In the genomic region with DNA sequence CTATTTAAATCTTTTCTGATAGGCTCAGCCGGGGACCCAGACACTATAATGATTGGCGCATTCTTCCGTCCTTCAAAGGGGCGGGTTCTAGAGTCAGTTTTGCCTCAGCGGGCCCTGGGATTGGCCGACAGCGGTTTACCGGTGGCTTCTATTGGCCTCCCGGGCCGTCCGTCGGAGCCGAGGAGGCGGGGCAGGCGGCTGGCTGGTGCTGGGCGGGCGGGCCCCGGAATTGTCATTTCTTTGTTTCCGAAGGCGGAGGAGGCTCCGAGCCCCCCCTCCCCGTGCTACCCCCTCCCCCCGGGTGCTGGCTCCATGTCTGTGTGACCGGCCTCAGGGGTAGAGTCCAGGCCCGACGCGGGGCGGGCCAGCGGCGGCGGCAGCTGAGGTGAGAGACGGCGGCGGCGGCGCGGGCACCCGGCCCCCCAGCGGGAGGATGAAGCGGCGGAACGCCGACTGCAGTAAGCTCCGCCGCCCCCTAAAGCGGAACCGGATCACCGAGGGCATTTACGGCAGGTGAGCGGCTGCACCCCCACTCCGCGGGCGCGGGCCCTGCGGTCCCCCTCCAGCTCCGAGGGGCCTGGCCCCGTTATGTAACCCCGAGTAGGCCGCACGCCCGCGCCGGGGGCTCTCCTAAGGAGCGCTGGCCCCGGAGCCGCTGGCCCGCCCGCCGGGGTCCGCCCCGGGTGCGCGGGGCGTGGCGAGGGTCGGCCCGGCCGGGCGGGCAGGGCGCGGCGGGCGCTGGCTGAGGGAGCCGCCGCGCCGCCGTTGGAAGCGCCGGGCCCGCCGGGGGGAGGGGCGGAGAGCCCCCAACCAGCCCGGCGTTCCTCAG, we compare ENCODE assay signal across 1 cellular context.
A peak's percentile ranks its signal among the peaks of the same experiment; 100 is the strongest.
TF ChIP-seq lines count a peak whose summit lies in the region.

A gene with protein sequence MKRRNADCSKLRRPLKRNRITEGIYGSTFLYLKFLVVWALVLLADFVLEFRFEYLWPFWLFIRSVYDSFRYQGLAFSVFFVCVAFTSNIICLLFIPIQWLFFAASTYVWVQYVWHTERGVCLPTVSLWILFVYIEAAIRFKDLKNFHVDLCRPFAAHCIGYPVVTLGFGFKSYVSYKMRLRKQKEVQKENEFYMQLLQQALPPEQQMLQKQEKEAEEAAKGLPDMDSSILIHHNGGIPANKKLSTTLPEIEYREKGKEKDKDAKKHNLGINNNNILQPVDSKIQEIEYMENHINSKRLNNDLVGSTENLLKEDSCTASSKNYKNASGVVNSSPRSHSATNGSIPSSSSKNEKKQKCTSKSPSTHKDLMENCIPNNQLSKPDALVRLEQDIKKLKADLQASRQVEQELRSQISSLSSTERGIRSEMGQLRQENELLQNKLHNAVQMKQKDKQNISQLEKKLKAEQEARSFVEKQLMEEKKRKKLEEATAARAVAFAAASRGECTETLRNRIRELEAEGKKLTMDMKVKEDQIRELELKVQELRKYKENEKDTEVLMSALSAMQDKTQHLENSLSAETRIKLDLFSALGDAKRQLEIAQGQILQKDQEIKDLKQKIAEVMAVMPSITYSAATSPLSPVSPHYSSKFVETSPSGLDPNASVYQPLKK (plus strand): TSS at position 232 of the 829 bp plus-strand sequence. CDS start 202 bp downstream, at position 434.

TF ChIP-seq in GM12878, 131 proteins besides CTCF, POLR2A, EP300 and RAD21 (continued from another document and continues in another):
- no peak for TF ChIP-seq HDGF (IDR thresholded peaks at IDR 0.05)
- no peak for TF ChIP-seq BACH1 (IDR thresholded peaks at IDR 0.05; ENCODE audit: borderline replicate concordance)
- no peak for TF ChIP-seq ZNF384 (IDR thresholded peaks at IDR 0.05; ENCODE audit: borderline replicate concordance, low read depth, low read length)
- TF ChIP-seq, protein P1, sequence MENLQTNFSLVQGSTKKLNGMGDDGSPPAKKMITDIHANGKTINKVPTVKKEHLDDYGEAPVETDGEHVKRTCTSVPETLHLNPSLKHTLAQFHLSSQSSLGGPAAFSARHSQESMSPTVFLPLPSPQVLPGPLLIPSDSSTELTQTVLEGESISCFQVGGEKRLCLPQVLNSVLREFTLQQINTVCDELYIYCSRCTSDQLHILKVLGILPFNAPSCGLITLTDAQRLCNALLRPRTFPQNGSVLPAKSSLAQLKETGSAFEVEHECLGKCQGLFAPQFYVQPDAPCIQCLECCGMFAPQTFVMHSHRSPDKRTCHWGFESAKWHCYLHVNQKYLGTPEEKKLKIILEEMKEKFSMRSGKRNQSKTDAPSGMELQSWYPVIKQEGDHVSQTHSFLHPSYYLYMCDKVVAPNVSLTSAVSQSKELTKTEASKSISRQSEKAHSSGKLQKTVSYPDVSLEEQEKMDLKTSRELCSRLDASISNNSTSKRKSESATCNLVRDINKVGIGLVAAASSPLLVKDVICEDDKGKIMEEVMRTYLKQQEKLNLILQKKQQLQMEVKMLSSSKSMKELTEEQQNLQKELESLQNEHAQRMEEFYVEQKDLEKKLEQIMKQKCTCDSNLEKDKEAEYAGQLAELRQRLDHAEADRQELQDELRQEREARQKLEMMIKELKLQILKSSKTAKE (IDR thresholded peaks at IDR 0.05; ENCODE audit: low read depth, poor library complexity, severe bottlenecking): peak; percentile 81
- TF ChIP-seq NRF1 (conservative IDR thresholded peaks at IDR 0.05; ENCODE audit: low read depth, low read length): no peak
- TF ChIP-seq ZNF217 (IDR thresholded peaks at IDR 0.05): no peak
- no peak for TF ChIP-seq FOXM1 (IDR thresholded peaks at IDR 0.05; ENCODE audit: low read depth, low read length)
- TF ChIP-seq MYC (IDR thresholded peaks at IDR 0.05; ENCODE audit: insufficient read depth, insufficient read length, insufficient replicate concordance, low read length, severe bottlenecking): no peak
- TF ChIP-seq RELA (IDR thresholded peaks at IDR 0.05; ENCODE audit: borderline replicate concordance, partially characterized antibody): no peak
- TF ChIP-seq, protein P2, sequence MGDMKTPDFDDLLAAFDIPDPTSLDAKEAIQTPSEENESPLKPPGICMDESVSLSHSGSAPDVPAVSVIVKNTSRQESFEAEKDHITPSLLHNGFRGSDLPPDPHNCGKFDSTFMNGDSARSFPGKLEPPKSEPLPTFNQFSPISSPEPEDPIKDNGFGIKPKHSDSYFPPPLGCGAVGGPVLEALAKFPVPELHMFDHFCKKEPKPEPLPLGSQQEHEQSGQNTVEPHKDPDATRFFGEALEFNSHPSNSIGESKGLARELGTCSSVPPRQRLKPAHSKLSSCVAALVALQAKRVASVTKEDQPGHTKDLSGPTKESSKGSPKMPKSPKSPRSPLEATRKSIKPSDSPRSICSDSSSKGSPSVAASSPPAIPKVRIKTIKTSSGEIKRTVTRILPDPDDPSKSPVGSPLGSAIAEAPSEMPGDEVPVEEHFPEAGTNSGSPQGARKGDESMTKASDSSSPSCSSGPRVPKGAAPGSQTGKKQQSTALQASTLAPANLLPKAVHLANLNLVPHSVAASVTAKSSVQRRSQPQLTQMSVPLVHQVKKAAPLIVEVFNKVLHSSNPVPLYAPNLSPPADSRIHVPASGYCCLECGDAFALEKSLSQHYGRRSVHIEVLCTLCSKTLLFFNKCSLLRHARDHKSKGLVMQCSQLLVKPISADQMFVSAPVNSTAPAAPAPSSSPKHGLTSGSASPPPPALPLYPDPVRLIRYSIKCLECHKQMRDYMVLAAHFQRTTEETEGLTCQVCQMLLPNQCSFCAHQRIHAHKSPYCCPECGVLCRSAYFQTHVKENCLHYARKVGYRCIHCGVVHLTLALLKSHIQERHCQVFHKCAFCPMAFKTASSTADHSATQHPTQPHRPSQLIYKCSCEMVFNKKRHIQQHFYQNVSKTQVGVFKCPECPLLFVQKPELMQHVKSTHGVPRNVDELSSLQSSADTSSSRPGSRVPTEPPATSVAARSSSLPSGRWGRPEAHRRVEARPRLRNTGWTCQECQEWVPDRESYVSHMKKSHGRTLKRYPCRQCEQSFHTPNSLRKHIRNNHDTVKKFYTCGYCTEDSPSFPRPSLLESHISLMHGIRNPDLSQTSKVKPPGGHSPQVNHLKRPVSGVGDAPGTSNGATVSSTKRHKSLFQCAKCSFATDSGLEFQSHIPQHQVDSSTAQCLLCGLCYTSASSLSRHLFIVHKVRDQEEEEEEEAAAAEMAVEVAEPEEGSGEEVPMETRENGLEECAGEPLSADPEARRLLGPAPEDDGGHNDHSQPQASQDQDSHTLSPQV (IDR thresholded peaks at IDR 0.05): no peak
- peak in 1 of 2 experiments; percentile 71; a peak in 2 of 4 replicates for TF ChIP-seq BHLHE40 (IDR thresholded peaks at IDR 0.05; ENCODE audit: borderline replicate concordance in 1 of 2, low read depth in 2 of 2, low read length in 1 of 2)
- TF ChIP-seq SREBF2 (IDR thresholded peaks at IDR 0.05; ENCODE audit: low read length): no peak
- no peak for TF ChIP-seq HDAC6 (IDR thresholded peaks at IDR 0.05; ENCODE audit: unreplicated experiment)
- TF ChIP-seq, protein P3, sequence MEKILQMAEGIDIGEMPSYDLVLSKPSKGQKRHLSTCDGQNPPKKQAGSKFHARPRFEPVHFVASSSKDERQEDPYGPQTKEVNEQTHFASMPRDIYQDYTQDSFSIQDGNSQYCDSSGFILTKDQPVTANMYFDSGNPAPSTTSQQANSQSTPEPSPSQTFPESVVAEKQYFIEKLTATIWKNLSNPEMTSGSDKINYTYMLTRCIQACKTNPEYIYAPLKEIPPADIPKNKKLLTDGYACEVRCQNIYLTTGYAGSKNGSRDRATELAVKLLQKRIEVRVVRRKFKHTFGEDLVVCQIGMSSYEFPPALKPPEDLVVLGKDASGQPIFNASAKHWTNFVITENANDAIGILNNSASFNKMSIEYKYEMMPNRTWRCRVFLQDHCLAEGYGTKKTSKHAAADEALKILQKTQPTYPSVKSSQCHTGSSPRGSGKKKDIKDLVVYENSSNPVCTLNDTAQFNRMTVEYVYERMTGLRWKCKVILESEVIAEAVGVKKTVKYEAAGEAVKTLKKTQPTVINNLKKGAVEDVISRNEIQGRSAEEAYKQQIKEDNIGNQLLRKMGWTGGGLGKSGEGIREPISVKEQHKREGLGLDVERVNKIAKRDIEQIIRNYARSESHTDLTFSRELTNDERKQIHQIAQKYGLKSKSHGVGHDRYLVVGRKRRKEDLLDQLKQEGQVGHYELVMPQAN (conservative IDR thresholded peaks at IDR 0.05): peak; percentile 55; the same call in 1 of the 2 replicates
- TF ChIP-seq EED (IDR thresholded peaks at IDR 0.05; ENCODE audit: low read depth): no peak
- TF ChIP-seq TAF1 (IDR thresholded peaks at IDR 0.05; ENCODE audit: borderline replicate concordance, low read depth, low read length): no peak
- TF ChIP-seq CBFB (IDR thresholded peaks at IDR 0.05; ENCODE audit: low read depth): no peak
- no peak for TF ChIP-seq NBN (IDR thresholded peaks at IDR 0.05)
- TF ChIP-seq MTA2 (IDR thresholded peaks at IDR 0.05; ENCODE audit: low read depth): no peak
- no peak for TF ChIP-seq WRNIP1 (IDR thresholded peaks at IDR 0.05; ENCODE audit: borderline replicate concordance, low read depth, low read length)
- TF ChIP-seq, protein P4, sequence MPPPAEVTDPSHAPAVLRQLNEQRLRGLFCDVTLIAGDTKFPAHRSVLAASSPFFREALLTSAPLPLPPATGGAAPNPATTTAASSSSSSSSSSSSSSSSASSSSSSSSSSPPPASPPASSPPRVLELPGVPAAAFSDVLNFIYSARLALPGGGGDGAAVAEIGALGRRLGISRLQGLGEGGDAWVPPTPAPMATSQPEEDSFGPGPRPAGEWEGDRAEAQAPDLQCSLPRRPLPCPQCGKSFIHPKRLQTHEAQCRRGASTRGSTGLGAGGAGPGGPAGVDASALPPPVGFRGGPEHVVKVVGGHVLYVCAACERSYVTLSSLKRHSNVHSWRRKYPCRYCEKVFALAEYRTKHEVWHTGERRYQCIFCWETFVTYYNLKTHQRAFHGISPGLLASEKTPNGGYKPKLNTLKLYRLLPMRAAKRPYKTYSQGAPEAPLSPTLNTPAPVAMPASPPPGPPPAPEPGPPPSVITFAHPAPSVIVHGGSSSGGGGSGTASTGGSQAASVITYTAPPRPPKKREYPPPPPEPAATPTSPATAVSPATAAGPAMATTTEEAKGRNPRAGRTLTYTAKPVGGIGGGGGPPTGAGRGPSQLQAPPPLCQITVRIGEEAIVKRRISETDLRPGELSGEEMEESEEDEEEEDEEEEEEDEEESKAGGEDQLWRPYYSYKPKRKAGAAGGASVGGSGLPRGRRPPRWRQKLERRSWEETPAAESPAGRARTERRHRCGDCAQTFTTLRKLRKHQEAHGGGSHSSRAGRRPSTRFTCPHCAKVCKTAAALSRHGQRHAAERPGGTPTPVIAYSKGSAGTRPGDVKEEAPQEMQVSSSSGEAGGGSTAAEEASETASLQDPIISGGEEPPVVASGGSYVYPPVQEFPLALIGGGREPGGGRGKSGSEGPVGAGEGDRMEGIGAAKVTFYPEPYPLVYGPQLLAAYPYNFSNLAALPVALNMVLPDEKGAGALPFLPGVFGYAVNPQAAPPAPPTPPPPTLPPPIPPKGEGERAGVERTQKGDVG (CRISPR knock-in tag; IDR thresholded peaks at IDR 0.05): no peak
- TF ChIP-seq TARDBP (IDR thresholded peaks at IDR 0.05; ENCODE audit: borderline replicate concordance): no peak
- no peak for TF ChIP-seq RAD51 (IDR thresholded peaks at IDR 0.05)
- TF ChIP-seq, protein P5, sequence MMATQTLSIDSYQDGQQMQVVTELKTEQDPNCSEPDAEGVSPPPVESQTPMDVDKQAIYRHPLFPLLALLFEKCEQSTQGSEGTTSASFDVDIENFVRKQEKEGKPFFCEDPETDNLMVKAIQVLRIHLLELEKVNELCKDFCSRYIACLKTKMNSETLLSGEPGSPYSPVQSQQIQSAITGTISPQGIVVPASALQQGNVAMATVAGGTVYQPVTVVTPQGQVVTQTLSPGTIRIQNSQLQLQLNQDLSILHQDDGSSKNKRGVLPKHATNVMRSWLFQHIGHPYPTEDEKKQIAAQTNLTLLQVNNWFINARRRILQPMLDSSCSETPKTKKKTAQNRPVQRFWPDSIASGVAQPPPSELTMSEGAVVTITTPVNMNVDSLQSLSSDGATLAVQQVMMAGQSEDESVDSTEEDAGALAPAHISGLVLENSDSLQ (IDR thresholded peaks at IDR 0.05): peak; percentile 99
- TF ChIP-seq CHD2 (IDR thresholded peaks at IDR 0.05; ENCODE audit: borderline replicate concordance, low read depth, low read length): peak; percentile 93
- TF ChIP-seq KLF5 (IDR thresholded peaks at IDR 0.05; ENCODE audit: partially characterized antibody): no peak
- peak; percentile 16; the same call in 1 of the 2 replicates for TF ChIP-seq NFYA (IDR thresholded peaks at IDR 0.05; ENCODE audit: borderline replicate concordance, low read depth, low read length)
- TF ChIP-seq NFIC (IDR thresholded peaks at IDR 0.05; ENCODE audit: low read depth, low read length): no peak
- TF ChIP-seq BRCA1 (IDR thresholded peaks at IDR 0.05; ENCODE audit: low read depth, low read length): no peak
- TF ChIP-seq CBX3 (IDR thresholded peaks at IDR 0.05; ENCODE audit: borderline replicate concordance, low read depth): no peak
- TF ChIP-seq, protein P6, sequence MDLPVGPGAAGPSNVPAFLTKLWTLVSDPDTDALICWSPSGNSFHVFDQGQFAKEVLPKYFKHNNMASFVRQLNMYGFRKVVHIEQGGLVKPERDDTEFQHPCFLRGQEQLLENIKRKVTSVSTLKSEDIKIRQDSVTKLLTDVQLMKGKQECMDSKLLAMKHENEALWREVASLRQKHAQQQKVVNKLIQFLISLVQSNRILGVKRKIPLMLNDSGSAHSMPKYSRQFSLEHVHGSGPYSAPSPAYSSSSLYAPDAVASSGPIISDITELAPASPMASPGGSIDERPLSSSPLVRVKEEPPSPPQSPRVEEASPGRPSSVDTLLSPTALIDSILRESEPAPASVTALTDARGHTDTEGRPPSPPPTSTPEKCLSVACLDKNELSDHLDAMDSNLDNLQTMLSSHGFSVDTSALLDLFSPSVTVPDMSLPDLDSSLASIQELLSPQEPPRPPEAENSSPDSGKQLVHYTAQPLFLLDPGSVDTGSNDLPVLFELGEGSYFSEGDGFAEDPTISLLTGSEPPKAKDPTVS (IDR thresholded peaks at IDR 0.05; ENCODE audit: low read depth, low read length): no peak
- TF ChIP-seq JUND (IDR thresholded peaks at IDR 0.05; ENCODE audit: low read depth, low read length): no peak
